1 cellular context compared by ENCODE assay signal in the genomic region with DNA sequence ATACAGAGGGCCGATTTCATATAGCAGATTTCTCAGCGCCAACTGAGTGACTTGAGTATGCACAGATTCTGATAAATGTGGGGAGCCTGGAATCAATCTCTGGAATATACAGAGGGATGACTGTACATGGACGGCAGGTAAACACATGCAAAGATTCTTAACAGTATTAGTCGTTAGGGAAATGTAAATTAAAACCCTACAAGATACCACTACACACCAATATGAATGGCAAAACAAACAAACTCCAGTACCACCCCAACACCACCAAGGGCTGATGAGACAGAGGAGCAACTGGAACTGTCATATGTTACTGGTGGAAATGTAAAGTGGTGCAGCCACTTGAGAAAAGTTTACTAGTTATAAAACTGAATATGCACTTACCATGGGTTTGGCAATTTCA.
TF ChIP-seq lines count a peak whose summit lies in the region.

No MANE protein-coding gene starts in this region.

TF ChIP-seq in K562, 482 proteins besides CTCF, POLR2A, EP300 and RAD21 (continued from another document):
- TF ChIP-seq ZNF143 (CRISPR knock-in tag; IDR thresholded peaks at IDR 0.05) (no peak), HDAC8 (tag; IDR thresholded peaks at IDR 0.05) (no peak), CBX1 (IDR thresholded peaks at IDR 0.05; ENCODE audit: low read depth) (no peak), NRF1 (conservative IDR thresholded peaks at IDR 0.05 in 1 of 2, IDR thresholded peaks at IDR 0.05 in 1 of 2) (no peak), THAP12 (CRISPR knock-in tag; IDR thresholded peaks at IDR 0.05) (no peak), RBFOX2 (IDR thresholded peaks at IDR 0.05; ENCODE audit: low read depth, low read length) (no peak), NFXL1 (CRISPR knock-in tag; IDR thresholded peaks at IDR 0.05) (no peak), TOE1 (IDR thresholded peaks at IDR 0.05; ENCODE audit: borderline replicate concordance) (no peak), TOE1 (CRISPR knock-in tag; IDR thresholded peaks at IDR 0.05; ENCODE audit: borderline replicate concordance, low read depth) (no peak), ZKSCAN3 (CRISPR knock-in tag; IDR thresholded peaks at IDR 0.05) (no peak), ZFP30 (CRISPR knock-in tag; IDR thresholded peaks at IDR 0.05; ENCODE audit: borderline replicate concordance) (no peak)
- TF ChIP-seq, protein P1, sequence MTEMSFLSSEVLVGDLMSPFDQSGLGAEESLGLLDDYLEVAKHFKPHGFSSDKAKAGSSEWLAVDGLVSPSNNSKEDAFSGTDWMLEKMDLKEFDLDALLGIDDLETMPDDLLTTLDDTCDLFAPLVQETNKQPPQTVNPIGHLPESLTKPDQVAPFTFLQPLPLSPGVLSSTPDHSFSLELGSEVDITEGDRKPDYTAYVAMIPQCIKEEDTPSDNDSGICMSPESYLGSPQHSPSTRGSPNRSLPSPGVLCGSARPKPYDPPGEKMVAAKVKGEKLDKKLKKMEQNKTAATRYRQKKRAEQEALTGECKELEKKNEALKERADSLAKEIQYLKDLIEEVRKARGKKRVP (CRISPR knock-in tag; IDR thresholded peaks at IDR 0.05), result no peak
- TF ChIP-seq, protein P2, sequence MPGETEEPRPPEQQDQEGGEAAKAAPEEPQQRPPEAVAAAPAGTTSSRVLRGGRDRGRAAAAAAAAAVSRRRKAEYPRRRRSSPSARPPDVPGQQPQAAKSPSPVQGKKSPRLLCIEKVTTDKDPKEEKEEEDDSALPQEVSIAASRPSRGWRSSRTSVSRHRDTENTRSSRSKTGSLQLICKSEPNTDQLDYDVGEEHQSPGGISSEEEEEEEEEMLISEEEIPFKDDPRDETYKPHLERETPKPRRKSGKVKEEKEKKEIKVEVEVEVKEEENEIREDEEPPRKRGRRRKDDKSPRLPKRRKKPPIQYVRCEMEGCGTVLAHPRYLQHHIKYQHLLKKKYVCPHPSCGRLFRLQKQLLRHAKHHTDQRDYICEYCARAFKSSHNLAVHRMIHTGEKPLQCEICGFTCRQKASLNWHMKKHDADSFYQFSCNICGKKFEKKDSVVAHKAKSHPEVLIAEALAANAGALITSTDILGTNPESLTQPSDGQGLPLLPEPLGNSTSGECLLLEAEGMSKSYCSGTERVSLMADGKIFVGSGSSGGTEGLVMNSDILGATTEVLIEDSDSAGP (CRISPR knock-in tag; IDR thresholded peaks at IDR 0.05), result no peak
